7 cellular contexts compared by ENCODE assay signal in genomic region chr1:201520046-201520575, GRCh38. TPM values are rescaled to one million over a fixed set of nuclear protein-coding genes. Genes with fewer than 3 reads are reported as not detected.
A peak's percentile ranks its signal among the peaks of the same experiment; 100 is the strongest.
DNase-seq lines count a peak whose midpoint lies in the region; TF ChIP-seq lines count a peak whose summit lies in the region.
"Not testable (repeated sequence)": the region's sequence is repeated elsewhere in the genome, so short reads cannot be mapped to it uniquely, and the experiment has no call there.
"Had no signal": no experiment of that assay in that cellular context is flagged by ENCODE, and none has a peak within 500 bp of the region (broad histone marks: within the 10 kb centered on the region; RNA-seq: fewer than 3 reads in every experiment).

No MANE protein-coding gene starts in this region.

- not testable (repeated sequence) for H3K4me1 ChIP-seq in H9 (ENCODE audit: insufficient read depth, low read length); endodermal cell (ENCODE audit: control insufficient read depth, insufficient read depth, low read length)
- peaks cover 18 to 21% of the 10 kb centered on the region in 2 experiments for H3K4me1 ChIP-seq in trophoblast cell (ENCODE audit: control insufficient read depth in 1 of 2, insufficient read depth in 2 of 2, low read length in 2 of 2)

- not testable (repeated sequence) for H3K36me3 Mint-ChIP-seq in H9 (ENCODE audit: insufficient read depth in 1 of 3, low read depth in 3 of 3); endodermal cell (ENCODE audit: low read depth); mesothelial cell of epicardium

- H3K4me3 Mint-ChIP-seq in H9, endodermal cell, mesothelial cell of epicardium: not testable (repeated sequence)

- not testable (repeated sequence) for H3K36me3 ChIP-seq in SK-N-MC (ENCODE audit: insufficient read depth, low read length); endodermal cell (ENCODE audit: control insufficient read depth, insufficient read depth, low read length); trophoblast cell (ENCODE audit: control insufficient read depth in 1 of 2, insufficient read depth in 2 of 2, low read length in 2 of 2)

- not testable (repeated sequence) for H4K12ac ChIP-seq in trophoblast cell (ENCODE audit: low read depth, low read length)

- not testable (repeated sequence) for H3K4me3 ChIP-seq in SK-N-MC; endodermal cell (ENCODE audit: low read length); trophoblast cell (ENCODE audit: low read depth, low read length)

- H3K79me2 ChIP-seq in H9 (ENCODE audit: insufficient read depth, low read length); trophoblast cell (ENCODE audit: control insufficient read depth, insufficient read depth, low read length, poor library complexity): not testable (repeated sequence)

- WGBS in H9 (ENCODE audit: extremely low coverage, insufficient read length, low lambda C conversion rate) = no CpG with 5 or more reads among the region's 14 CpGs
- 78 to 84% methylated on average over 10 to 14 of the region's 14 CpGs for WGBS in endodermal cell (ENCODE audit: insufficient coverage in 1 of 2, insufficient read length in 1 of 2), 2 experiments
- no CpG with 5 or more reads among the region's 14 CpGs for WGBS in trophoblast cell (ENCODE audit: extremely low coverage, insufficient coverage, insufficient read length)

- H2BK15ac ChIP-seq in H9 (ENCODE audit: low read depth, low read length) = not testable (repeated sequence)

- H3K9me3 Mint-ChIP-seq in H9, endodermal cell: not testable (repeated sequence)
- H3K9me3 Mint-ChIP-seq in mesothelial cell of epicardium = peaks cover 17% of the 10 kb centered on the region

- H3K4me2 ChIP-seq in H9 (ENCODE audit: insufficient read depth, insufficient read length, low read length); trophoblast cell (ENCODE audit: low read length): not testable (repeated sequence)

- H3K4me1 Mint-ChIP-seq in H9 (peaks cover 9 to 13% of the 10 kb centered on the region in 2 experiments), mesothelial cell of epicardium (peaks cover 42% of the 10 kb centered on the region)
- not testable (repeated sequence) for H3K4me1 Mint-ChIP-seq in endodermal cell

- H2AK5ac ChIP-seq in H9 (ENCODE audit: insufficient read length, low read length); trophoblast cell (ENCODE audit: low read length): not testable (repeated sequence)

- H3K56ac ChIP-seq in H9 (ENCODE audit: insufficient read length, low read depth, low read length) = not testable (repeated sequence)

- not testable (repeated sequence) for H3K79me1 ChIP-seq in H9 (ENCODE audit: insufficient read depth, low read depth, low read length, poor library complexity, severe bottlenecking)
- H3K79me1 ChIP-seq in trophoblast cell (ENCODE audit: low read length) = peaks cover 28% of the 10 kb centered on the region

- not testable (repeated sequence) for H2BK12ac ChIP-seq in H9 (ENCODE audit: insufficient read length, low read depth, low read length)
- peak overlapping the region; percentile 4 for H2BK12ac ChIP-seq in trophoblast cell (ENCODE audit: low read length)

- not testable (repeated sequence) for H2BK120ac ChIP-seq in H9 (ENCODE audit: low read depth, low read length, poor library complexity, severe bottlenecking); trophoblast cell (ENCODE audit: insufficient read depth, low read length, poor library complexity)

- H2AFZ ChIP-seq in H9 (ENCODE audit: low read length); trophoblast cell (ENCODE audit: insufficient read depth, low read length, poor library complexity): not testable (repeated sequence)

- not testable (repeated sequence) for H3K23ac ChIP-seq in H9 (ENCODE audit: insufficient read length, low read depth, low read length); trophoblast cell (ENCODE audit: low read length)

- TF ChIP-seq CTCF in H9 (conservative IDR thresholded peaks at IDR 0.05) (0 out of 3 replicates have a peak, but pooled peaks have one; percentile 10), endodermal cell (conservative IDR thresholded peaks at IDR 0.05) (peak; percentile 21)
- not testable (repeated sequence) for TF ChIP-seq CTCF in mesothelial cell of epicardium (IDR thresholded peaks at IDR 0.05; ENCODE audit: unreplicated experiment)

- not testable (repeated sequence) for H2BK20ac ChIP-seq in H9 (ENCODE audit: low read depth, low read length, poor library complexity, severe bottlenecking)

- not testable (repeated sequence) for H3K23me2 ChIP-seq in H9 (ENCODE audit: insufficient read length, low read depth, low read length, poor library complexity, severe bottlenecking)

- H4K8ac ChIP-seq in H9 (replicated peaks; ENCODE audit: insufficient read length, low read depth, low read length); trophoblast cell (ENCODE audit: low read depth, low read length): not testable (repeated sequence)

- not testable (repeated sequence) for H2BK5ac ChIP-seq in H9 (ENCODE audit: insufficient read length, low read length); trophoblast cell (ENCODE audit: low read depth, low read length, poor library complexity)

- H4K5ac ChIP-seq in H9 (ENCODE audit: insufficient read length, low read depth, low read length) = not testable (repeated sequence)

- not testable (repeated sequence) for DNase-seq in H9; SK-N-MC (ENCODE audit: low read depth, low spot score); mesothelial cell of epicardium (ENCODE audit: low spot score in 2 of 2, unreplicated experiment in 2 of 2)
- DNase-seq in endodermal cell (peak; percentile 44), islet precursor cell (peak; percentile 45), trophoblast cell (peak; percentile 91 to 92)

- H4K20me1 ChIP-seq in H9 (ENCODE audit: control insufficient read depth, insufficient read depth, insufficient read length) = not testable (repeated sequence)

- H3K27me3 ChIP-seq in H9 (ENCODE audit: insufficient read depth, low read length); endodermal cell (ENCODE audit: control insufficient read depth, insufficient read depth, low read length, poor library complexity, severe bottlenecking); trophoblast cell (ENCODE audit: insufficient read depth, low read length): not testable (repeated sequence)

- H3K27ac ChIP-seq in H9 (ENCODE audit: insufficient read length, low read depth, low read length); endodermal cell (ENCODE audit: low read depth, low read length); trophoblast cell (ENCODE audit: low read depth, low read length): not testable (repeated sequence)
- peak overlapping the region; percentile 52; the same call in 1 of the 2 replicates for H3K27ac ChIP-seq in SK-N-MC

- not testable (repeated sequence) for H3K14ac ChIP-seq in H9 (ENCODE audit: insufficient read depth, low read length); trophoblast cell (ENCODE audit: low read length)

- H3K9ac ChIP-seq in H9 (ENCODE audit: extremely low read depth, insufficient read length, low read length); SK-N-MC (ENCODE audit: insufficient read length); endodermal cell (ENCODE audit: extremely low read depth, low read length, poor library complexity, severe bottlenecking); trophoblast cell (ENCODE audit: low read length): not testable (repeated sequence)

- H3K9me3 ChIP-seq in H9 (ENCODE audit: control insufficient read depth, low read depth, low read length); SK-N-MC (ENCODE audit: low read depth, low read length); endodermal cell (ENCODE audit: control insufficient read depth, low read length); trophoblast cell (ENCODE audit: insufficient read depth, low read depth, low read length): not testable (repeated sequence)

- H3K18ac ChIP-seq in H9 (ENCODE audit: insufficient read length, low read depth, low read length); trophoblast cell (ENCODE audit: low read length): not testable (repeated sequence)

- peak overlapping the region in 1 of 3 experiments; percentile 35; a peak in 1 of 7 replicates for H3K27ac Mint-ChIP-seq in H9
- not testable (repeated sequence) for H3K27ac Mint-ChIP-seq in endodermal cell
- H3K27ac Mint-ChIP-seq in mesothelial cell of epicardium = peak overlapping the region; percentile 30

- not testable (repeated sequence) for H3K4ac ChIP-seq in H9 (ENCODE audit: low read depth, low read length); trophoblast cell (ENCODE audit: low read depth, low read length)

- H3K27me3 Mint-ChIP-seq in H9 (ENCODE audit: low read depth); endodermal cell (ENCODE audit: insufficient read depth); mesothelial cell of epicardium (ENCODE audit: low read depth): not testable (repeated sequence)

- H3T11ph ChIP-seq in H9 (ENCODE audit: low read length) = not testable (repeated sequence)

- not testable (repeated sequence) for H4K91ac ChIP-seq in H9 (ENCODE audit: insufficient read length, low read depth, low read length)
- H4K91ac ChIP-seq in trophoblast cell (ENCODE audit: low read depth, low read length) = peak overlapping the region; percentile 38

RNA-seq across cellular contexts. Expression of gene CSRP1, which starts 13.2 kb away (rescaled TPM):
- total RNA-seq in H9 (2021) (0.44 TPM in 2 replicates), endodermal cell (10 to 100 TPM; 16.1 to 17.7 TPM), mesothelial cell of epicardium (10.4 to 11.4 TPM (median 10.7 TPM) in 3 replicates)
- polyA plus RNA-seq in endodermal cell (2013, experiment 1 of 2) = 16.1 TPM
- polyA plus RNA-seq in endodermal cell (2013, experiment 2 of 2) = 21.3 TPM
- 326 and 348 TPM in 2 replicates for polyA plus RNA-seq in trophoblast cell (2013)

RNA-seq across cellular contexts. Expression of gene NAV1, which starts 18.8 kb away (rescaled TPM):
- total RNA-seq in H9 (2021) (20.5 and 21.6 TPM in 2 replicates), endodermal cell (10 to 100 TPM; 42.2 to 62.5 TPM), mesothelial cell of epicardium (88.8 to 95.9 TPM (median 95.4 TPM) in 3 replicates)
- 25.8 TPM for polyA plus RNA-seq in endodermal cell (2013, experiment 1 of 2)
- polyA plus RNA-seq in endodermal cell (2013, experiment 2 of 2) = 23.3 TPM
- 38.9 and 40.5 TPM in 2 replicates for polyA plus RNA-seq in trophoblast cell (2013)

RNA-seq across cellular contexts. Expression of gene PHLDA3, which starts 51.1 kb away (rescaled TPM):
- total RNA-seq in H9 (2021) (53.9 and 55.0 TPM in 2 replicates), endodermal cell (10 to 100 TPM in 1 of 2 donors, 1 to 10 TPM in 1; 9.6 to 15.8 TPM), mesothelial cell of epicardium (84.0 to 92.8 TPM (median 87.5 TPM) in 3 replicates)
- polyA plus RNA-seq in endodermal cell (2013, experiment 1 of 2) = 26.6 TPM
- 25.3 TPM for polyA plus RNA-seq in endodermal cell (2013, experiment 2 of 2)
- polyA plus RNA-seq in trophoblast cell (2013) = 49.4 and 51.1 TPM in 2 replicates
- polyA plus RNA-seq: CD14-positive monocyte had no signal
